ENCODE assay signal across 9 cellular contexts in genomic region chr6:41092421-41093140, GRCh38. TPM values are rescaled to one million over a fixed set of nuclear protein-coding genes. Genes with fewer than 3 reads are reported as not detected.
DNase-seq lines count a peak whose midpoint lies in the region; ATAC-seq and TF ChIP-seq lines count a peak whose summit lies in the region.
"Had no signal": no experiment of that assay in that cellular context is flagged by ENCODE, and none has a peak within 500 bp of the region (broad histone marks: within the 10 kb centered on the region; RNA-seq: fewer than 3 reads in every experiment).

No MANE protein-coding gene starts in this region.

- H3K9me3 ChIP-seq in esophagus muscularis mucosa, result no peaks in the 10 kb centered on the region

- ATAC-seq in GM21381 (IDR thresholded peaks at IDR 0.05; ENCODE audit: unreplicated experiment), result no peak

- H3K27ac ChIP-seq in RWPE1, result no peak overlapping the region
- no peak overlapping the region for H3K27ac ChIP-seq in esophagus muscularis mucosa (replicated peaks in 1 of 4)

- CTCF ChIA-PET in RWPE1 (lab: Yijun Ruan, JAX), result interaction anchor here (0.7 to 1.9 kb wide), 3 partner anchors 12 to 90 kb away, joined by 4 to 8 read pairs (median 6); no protein-coding TSS in a partner anchor

- peak; percentile 30 for DNase-seq in CD1c-positive myeloid dendritic cell (ENCODE audit: extremely low spot score)
- peak; percentile 32 for DNase-seq in GM20000 (ENCODE audit: low spot score)
- no peak for DNase-seq in RWPE1 (ENCODE audit: low spot score)
- DNase-seq in iPS-NIHi11 (ENCODE audit: low spot score), result peak; percentile 9
- DNase-seq in activated CD4-positive, alpha-beta T cell treated with anti-CD3 and anti-CD28 coated beads, Interleukin-2, amount 50 U/mL, for 4 hours, result no peak
- DNase-seq in stimulated activated naive CD4-positive, alpha-beta T cell (lab: John Stamatoyannopoulos, UW), result no peak
- no peak for DNase-seq in esophagus muscularis mucosa (ENCODE audit: extremely low spot score)
- DNase-seq: activated B cell treated with CpG ODN at 0.5 μM for 24 hours had no signal

- TF ChIP-seq CTCF in GM20000 (IDR thresholded peaks at IDR 0.05; ENCODE audit: extremely low read depth, missing control alignments), result no peak
- TF ChIP-seq CTCF in RWPE1 (conservative IDR thresholded peaks at IDR 0.05; ENCODE audit: low read depth), result peak; percentile 31
- peak in 1 of 3 experiments; percentile 21 for TF ChIP-seq CTCF in esophagus muscularis mucosa (IDR thresholded peaks at IDR 0.05)

- no peak for TF ChIP-seq EP300 in esophagus muscularis mucosa (IDR thresholded peaks at IDR 0.05)

- 93% methylated on average over 4 of the region's 4 CpGs for WGBS in esophagus muscularis mucosa

- intact Hi-C loops in esophagus muscularis mucosa (cut with DNase I), result no loop called here

- POLR2A ChIA-PET in RWPE1 (lab: Yijun Ruan, JAX; ENCODE audit: low non-redundant PET), result no interaction called here

- no peak overlapping the region for H3K4me3 ChIP-seq in esophagus muscularis mucosa

- TF ChIP-seq POLR2A in esophagus muscularis mucosa (IDR thresholded peaks at IDR 0.05; ENCODE audit: low read depth), result no peak

- peaks cover 69 to 93% (median 85%) of the 10 kb centered on the region in 4 donors for H3K36me3 ChIP-seq in esophagus muscularis mucosa

- no peaks in the 10 kb centered on the region for H3K27me3 ChIP-seq in esophagus muscularis mucosa

- no peaks in the 10 kb centered on the region for H3K4me1 ChIP-seq in esophagus muscularis mucosa

RNA-seq across cellular contexts. Expression of gene NFYA, which starts 19.8 kb away (rescaled TPM):
- 10 to 100 TPM in 3 of 4 donors, 1 to 10 TPM in 1; 9.1 to 11.4 (median 10.5) TPM for total RNA-seq in esophagus muscularis mucosa

RNA-seq across cellular contexts. Expression of gene OARD1, which starts 20.4 kb away (rescaled TPM):
- 10 to 100 TPM; 11.9 to 19.4 (median 16.5) TPM for total RNA-seq in esophagus muscularis mucosa

RNA-seq across cellular contexts. Expression of gene APOBEC2, which starts 39.6 kb away (rescaled TPM):
- total RNA-seq in esophagus muscularis mucosa, result 1 to 10 TPM in 1 of 4 donors, under 1 TPM in 2, not detected in 1; 0.50 to 1.0 (median 0.97) TPM
- total RNA-seq: activated B cell treated with CpG ODN at 0.5 μM for 24 hours had no signal

RNA-seq across cellular contexts. Expression of gene TSPO2, which starts 50.3 kb away (rescaled TPM):
- not detected for total RNA-seq in esophagus muscularis mucosa
- total RNA-seq: activated B cell treated with CpG ODN at 0.5 μM for 24 hours had no signal

RNA-seq across cellular contexts. Expression of gene UNC5CL, which starts 53.6 kb away (rescaled TPM):
- total RNA-seq in esophagus muscularis mucosa, result under 1 TPM; 0.33 to 0.83 (median 0.60) TPM

Comparison
In these comparisons a context has a peak if more than half of its experiments do, and no peak if none do; other contexts are left out.
1. DNase-seq: peak in CD1c-positive myeloid dendritic cell (single experiment), GM20000 (single experiment) and iPS-NIHi11 (single experiment); none in RWPE1 (single experiment), activated CD4-positive, alpha-beta T cell treated with anti-CD3 and anti-CD28 coated beads, Interleukin-2, amount 50 U/mL, for 4 hours (0 of 2), stimulated activated naive CD4-positive, alpha-beta T cell (0 of 6) and esophagus muscularis mucosa (single experiment).